Comparison of ENCODE assay signal across 16 cellular contexts in the genomic region with DNA sequence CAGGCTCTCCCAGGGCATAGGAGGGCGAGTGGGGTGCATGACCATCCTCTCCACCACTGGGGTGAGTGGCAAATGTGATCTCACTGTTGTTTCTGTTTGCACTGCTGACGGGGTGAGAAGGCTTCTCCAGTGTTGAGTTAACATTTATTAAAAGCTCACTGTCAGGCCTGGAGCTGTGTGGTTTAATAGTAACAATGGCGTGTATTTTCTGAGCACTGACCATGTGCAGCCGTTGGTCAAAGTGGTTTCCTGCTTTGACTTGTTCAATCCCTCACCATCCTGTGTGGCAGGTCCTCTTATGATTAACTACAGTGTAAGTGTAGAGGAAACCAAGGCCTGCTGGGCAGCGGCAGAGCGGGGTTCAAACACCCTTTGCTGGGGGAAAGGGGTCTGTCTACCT. TPM values are rescaled to one million over a fixed set of nuclear protein-coding genes. Genes with fewer than 3 reads are reported as not detected.
DNase-seq lines count a peak whose midpoint lies in the region; ATAC-seq and TF ChIP-seq lines count a peak whose summit lies in the region.
"Had no signal": no experiment of that assay in that cellular context is flagged by ENCODE, and none has a peak within 500 bp of the region (broad histone marks: within the 10 kb centered on the region; RNA-seq: fewer than 3 reads in every experiment).

No MANE protein-coding gene starts in this region.

- no peak for ATAC-seq in Right ventricle myocardium superior (ENCODE audit: poor library complexity)
- peak; percentile 41 for ATAC-seq in HG03097 (IDR thresholded peaks at IDR 0.05; ENCODE audit: low FRiP score, unreplicated experiment)
- ATAC-seq: activated CD8-positive, alpha-beta T cell treated with anti-CD3 and anti-CD28 coated beads for 36 hours; GM23338; upper lobe of right lung had no signal

- H3K9me3 ChIP-seq in left ventricle myocardium inferior (replicated peaks) (peaks cover under 1% of the 10 kb centered on the region), tibial artery (no peaks in the 10 kb centered on the region)
- H3K9me3 ChIP-seq: adrenal gland, upper lobe of right lung had no signal

- H3K4me1 ChIP-seq in left ventricle myocardium inferior (peaks cover 98% of the 10 kb centered on the region), tibial artery (peaks cover 0 to 77% (median 47%) of the 10 kb centered on the region in 4 donors)

- no peak overlapping the region for H3K4me3 ChIP-seq in left ventricle myocardium inferior
- H3K4me3 ChIP-seq in tibial artery = no peak overlapping the region
- H3K4me3 ChIP-seq in dorsolateral prefrontal cortex = no peak overlapping the region
- H3K4me3 ChIP-seq: adrenal gland, upper lobe of right lung had no signal

- H3K36me3 ChIP-seq in left ventricle myocardium inferior (peaks cover 17% of the 10 kb centered on the region), tibial artery (peaks cover 0 to 9% (median 0%) of the 10 kb centered on the region in 3 donors)
- H3K36me3 ChIP-seq: adrenal gland, upper lobe of right lung had no signal

- no peaks in the 10 kb centered on the region for H3K27me3 ChIP-seq in left ventricle myocardium inferior (ENCODE audit: low read depth)
- no peaks in the 10 kb centered on the region for H3K27me3 ChIP-seq in tibial artery
- peaks cover 0 to 32% (median 16%) of the 10 kb centered on the region in 45 donors for H3K27me3 ChIP-seq in dorsolateral prefrontal cortex
- H3K27me3 ChIP-seq: adrenal gland had no signal

- no peak for DNase-seq in left ventricle myocardium inferior
- DNase-seq in Right ventricle myocardium superior = no peak
- peak; percentile 86 for DNase-seq in epidermal melanocyte (ENCODE audit: insufficient read length, low spot score)
- DNase-seq in tibial artery = no peak
- no peak for DNase-seq in NCI-H524 (lab: John Stamatoyannopoulos, UW)
- no peak for DNase-seq in dorsolateral prefrontal cortex
- no peak for DNase-seq in inferior parietal cortex (ENCODE audit: extremely low spot score)
- DNase-seq: activated CD8-positive, alpha-beta T cell treated with anti-CD3 and anti-CD28 coated beads for 36 hours; adrenal gland; GDM1; islet precursor cell; nucleus accumbens; SW 1271; upper lobe of right lung had no signal

- intact Hi-C loops in left ventricle myocardium inferior (cut with micrococcal nuclease) (no loop called here), Right ventricle myocardium superior (cut with DNase I) (loop anchor here (5.0 kb wide), 1 partner anchor 54 kb away; no protein-coding TSS in a partner anchor), tibial artery (cut with DNase I; ENCODE audit: low total_unique reads) (loop anchor here (5.0 kb wide), 1 partner anchor 49 kb away; no protein-coding TSS in a partner anchor), dorsolateral prefrontal cortex (cut with DNase I) (no loop called here)

- no peak for TF ChIP-seq CTCF in left ventricle myocardium inferior (IDR thresholded peaks at IDR 0.05; ENCODE audit: borderline replicate concordance)
- no peak for TF ChIP-seq CTCF in tibial artery (IDR thresholded peaks at IDR 0.05)
- no peak for TF ChIP-seq CTCF in dorsolateral prefrontal cortex (IDR thresholded peaks at IDR 0.05 in 54 of 56, conservative IDR thresholded peaks at IDR 0.05 in 2 of 56; ENCODE audit: low read depth in 1 of 56, partially characterized antibody in 56 of 56)

- peak overlapping the region; percentile 99 for H3K27ac ChIP-seq in left ventricle myocardium inferior (replicated peaks)
- peak overlapping the region; percentile 38 to 94 for H3K27ac ChIP-seq in tibial artery
- H3K27ac ChIP-seq in dorsolateral prefrontal cortex = no peak overlapping the region
- H3K27ac ChIP-seq: upper lobe of right lung had no signal

RNA-seq across cellular contexts. Expression of a gene that starts 4.4 kb away (rescaled TPM):
- 94.9 TPM for total RNA-seq in left ventricle myocardium inferior
- 76.1 TPM for total RNA-seq in Right ventricle myocardium superior
- 10 to 100 TPM in 32 of 120 experiments, 1 to 10 TPM in 88; 1.8 to 24.5 (median 7.7) TPM for total RNA-seq in dorsolateral prefrontal cortex

Comparison
In these comparisons a context has a peak if more than half of its experiments do, and no peak if none do; other contexts are left out.
1. intact Hi-C loops: an anchor here in Right ventricle myocardium superior (5.0 kb wide) and tibial artery (5.0 kb wide); none called in left ventricle myocardium inferior and dorsolateral prefrontal cortex.
2. H3K27ac ChIP-seq: peak in left ventricle myocardium inferior (single experiment) and tibial artery (2 of 2); none in dorsolateral prefrontal cortex (0 of 59).